In the genomic region with DNA sequence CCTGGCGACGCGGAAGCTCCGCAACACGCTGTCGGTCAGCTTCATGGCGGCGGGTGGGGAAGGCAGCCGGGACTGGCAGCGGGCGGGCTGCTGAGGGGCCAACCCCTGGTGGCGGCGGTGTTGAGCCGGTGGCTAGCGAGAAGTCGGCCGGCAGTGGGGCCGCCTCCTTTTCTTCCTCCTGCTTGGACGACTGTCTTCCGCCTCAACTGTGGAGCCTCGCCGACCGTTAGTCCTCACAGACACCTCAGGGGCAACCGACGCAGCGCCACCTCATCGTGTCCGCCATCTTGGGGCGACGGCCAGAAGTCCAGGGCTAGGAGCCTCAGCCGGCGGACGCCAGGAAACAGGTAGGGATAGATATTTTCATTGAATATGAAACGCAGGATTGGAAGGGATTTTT, we compare ENCODE assay signal across 1 cellular context.
TF ChIP-seq lines count a peak whose summit lies in the region.

No MANE protein-coding gene starts in this region.

TF ChIP-seq in H1, 55 proteins besides CTCF, POLR2A, EP300 and RAD21:
- TF ChIP-seq, protein P1, sequence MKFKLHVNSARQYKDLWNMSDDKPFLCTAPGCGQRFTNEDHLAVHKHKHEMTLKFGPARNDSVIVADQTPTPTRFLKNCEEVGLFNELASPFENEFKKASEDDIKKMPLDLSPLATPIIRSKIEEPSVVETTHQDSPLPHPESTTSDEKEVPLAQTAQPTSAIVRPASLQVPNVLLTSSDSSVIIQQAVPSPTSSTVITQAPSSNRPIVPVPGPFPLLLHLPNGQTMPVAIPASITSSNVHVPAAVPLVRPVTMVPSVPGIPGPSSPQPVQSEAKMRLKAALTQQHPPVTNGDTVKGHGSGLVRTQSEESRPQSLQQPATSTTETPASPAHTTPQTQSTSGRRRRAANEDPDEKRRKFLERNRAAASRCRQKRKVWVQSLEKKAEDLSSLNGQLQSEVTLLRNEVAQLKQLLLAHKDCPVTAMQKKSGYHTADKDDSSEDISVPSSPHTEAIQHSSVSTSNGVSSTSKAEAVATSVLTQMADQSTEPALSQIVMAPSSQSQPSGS (IDR thresholded peaks at IDR 0.05; ENCODE audit: low read length), result no peak
- TF ChIP-seq, protein P2, sequence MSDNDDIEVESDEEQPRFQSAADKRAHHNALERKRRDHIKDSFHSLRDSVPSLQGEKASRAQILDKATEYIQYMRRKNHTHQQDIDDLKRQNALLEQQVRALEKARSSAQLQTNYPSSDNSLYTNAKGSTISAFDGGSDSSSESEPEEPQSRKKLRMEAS (IDR thresholded peaks at IDR 0.05), result no peak
- TF ChIP-seq TBP (IDR thresholded peaks at IDR 0.05; ENCODE audit: low read depth, low read length) (no peak), ASH2L (IDR thresholded peaks at IDR 0.05; ENCODE audit: low read length) (no peak), TCF12 (IDR thresholded peaks at IDR 0.05; ENCODE audit: low read depth, low read length) (no peak), POLR2AphosphoS5 (IDR thresholded peaks at IDR 0.05; ENCODE audit: low read depth, low read length) (no peak), RXRA (IDR thresholded peaks at IDR 0.05; ENCODE audit: insufficient read depth, low read depth, low read length) (no peak), FOSL1 (IDR thresholded peaks at IDR 0.05; ENCODE audit: insufficient read depth, low read depth, low read length) (no peak)
- TF ChIP-seq, protein P3, sequence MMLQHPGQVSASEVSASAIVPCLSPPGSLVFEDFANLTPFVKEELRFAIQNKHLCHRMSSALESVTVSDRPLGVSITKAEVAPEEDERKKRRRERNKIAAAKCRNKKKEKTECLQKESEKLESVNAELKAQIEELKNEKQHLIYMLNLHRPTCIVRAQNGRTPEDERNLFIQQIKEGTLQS (IDR thresholded peaks at IDR 0.05; ENCODE audit: insufficient read depth, low read depth, low read length), result no peak
